In genomic region chr7:127017196-127017595, GRCh38 we compare ENCODE assay signal across 27 cellular contexts.
"Had no signal": no experiment of that assay in that cellular context is flagged by ENCODE, and none has a peak within 500 bp of the region (broad histone marks: within the 10 kb centered on the region; RNA-seq: fewer than 3 reads in every experiment).

No MANE protein-coding gene starts in this region.

- FAIRE-seq: urothelium cell line had no signal

- H3K27ac ChIP-seq: stomach, suprapubic skin, testis, thoracic aorta, thyroid gland, tibial artery, tibial nerve, transverse colon, upper lobe of left lung, upper lobe of right lung, uterus, vagina had no signal

- H3K4me3 ChIP-seq: stomach, suprapubic skin, testis, thoracic aorta, thyroid gland, tibial artery, tibial nerve, transverse colon, upper lobe of left lung, upper lobe of right lung, uterus, vagina had no signal

- H3K36me3 ChIP-seq: stomach, suprapubic skin, thoracic aorta, thyroid gland, tibial artery, tibial nerve, transverse colon, upper lobe of left lung, upper lobe of right lung, uterus, vagina had no signal

- ATAC-seq: stimulated activated effector memory CD8-positive, alpha-beta T cell treated with anti-CD3 and anti-CD28 coated beads, Interleukin-12 subunit alpha, Interleukin-12 subunit beta, amount 100 ng/mL, for 72 hours; stimulated activated memory B cell treated with anti-CD40 and anti-IgM and Interleukin-4, amounts not matched to agents 10 μg/mL and 1 μg/mL and 100 μg/mL, for 72 hours; stimulated activated naive B cell treated with anti-CD40 and anti-IgM and Interleukin-4, amounts not matched to agents 10 μg/mL and 1 μg/mL and 100 μg/mL, for 72 hours; stimulated activated naive CD8-positive, alpha-beta T cell treated with anti-CD3 and anti-CD28 coated beads, Interleukin-15, amount 100 ng/mL, for 72 hours; stimulated activated naive CD8-positive, alpha-beta T cell treated with anti-CD3 and anti-CD28 coated beads, Interleukin-15, Interleukin-2, amounts not matched to agents 100 U/mL and 50 U/mL, for 24 hours; upper lobe of right lung had no signal

- DNase-seq: stimulated activated CD4-positive, alpha-beta T cell treated with anti-CD3 and anti-CD28 coated beads, Interleukin-2, amount 100 ng/mL, for 48 hours; stimulated activated CD4-positive, alpha-beta T cell treated with anti-CD3 and anti-CD28 coated beads, Interleukin-4, amount 100 ng/mL, for 1 hour; stimulated activated CD4-positive, alpha-beta T cell treated with anti-CD3 and anti-CD28 coated beads, Interleukin-4, amount 100 ng/mL, for 24 hours; stimulated activated CD4-positive, alpha-beta T cell treated with anti-CD3 and anti-CD28 coated beads, Interleukin-4, amount 100 ng/mL, for 4 hours; stimulated activated CD8-positive, alpha-beta memory T cell treated with anti-CD3 and anti-CD28 coated beads, Interleukin-4, amount 100 ng/mL, for 48 hours; stimulated activated naive B cell treated with anti-CD40 and anti-IgM and Interleukin-4, amounts not matched to agents 10 μg/mL and 1 μg/mL and 100 μg/mL, for 72 hours; stimulated activated naive CD4-positive, alpha-beta T cell; stimulated activated naive CD4-positive, alpha-beta T cell treated with Interleukin-2 at 50 U/mL for 16 hours; stimulated activated naive CD8-positive, alpha-beta T cell treated with anti-CD3 and anti-CD28 coated beads, Interleukin-15, amount 100 ng/mL, for 72 hours; stimulated activated naive CD8-positive, alpha-beta T cell treated with anti-CD3 and anti-CD28 coated beads, Interleukin-15, Interleukin-2, amounts not matched to agents 100 U/mL and 50 U/mL, for 24 hours; stomach; substantia nigra; testis; thyroid gland; tibial artery; transverse colon; trophoblast cell; upper lobe of left lung; upper lobe of right lung; uterus had no signal

- H3K9me3 ChIP-seq: stomach, suprapubic skin, testis, thoracic aorta, thyroid gland, tibial artery, tibial nerve, transverse colon, upper lobe of left lung, upper lobe of right lung, uterus, vagina had no signal

- H3K4me1 ChIP-seq: stomach, suprapubic skin, testis, thyroid gland, tibial artery, tibial nerve, upper lobe of left lung, upper lobe of right lung, uterus, vagina had no signal

- H3K27me3 ChIP-seq: stomach, suprapubic skin, testis, thyroid gland, tibial artery, tibial nerve, transverse colon, upper lobe of left lung, upper lobe of right lung, uterus, vagina had no signal
